In genomic region chr9:100352201-100352726, GRCh38 we compare ENCODE assay signal across 8 cellular contexts. TPM values are rescaled to one million over a fixed set of nuclear protein-coding genes. Genes with fewer than 3 reads are reported as not detected.
DNase-seq lines count a peak whose midpoint lies in the region; ATAC-seq and TF ChIP-seq lines count a peak whose summit lies in the region.

No MANE protein-coding gene starts in this region.

- H3K9me3 ChIP-seq in muscle layer of colon (ENCODE audit: low read length) (no peaks in the 10 kb centered on the region), stomach smooth muscle (ENCODE audit: control insufficient read depth in 2 of 2, low read length in 2 of 2) (no peaks in the 10 kb centered on the region)

- peak overlapping the region; percentile 88 to 99 (median 95) for H3K4me3 Mint-ChIP-seq in IgD-negative memory B cell
- H3K4me3 Mint-ChIP-seq in activated CD8-positive, alpha-beta T cell treated with anti-CD3 and anti-CD28 coated beads, Interleukin-2, amount 10 ng/mL, durations not matched to agents 7 days and 5 days = peak overlapping the region; percentile 99

- POLR2A ChIA-PET in activated CD8-positive, alpha-beta T cell treated with anti-CD3 and anti-CD28 coated beads, Interleukin-2, amount 10 ng/mL, durations not matched to agents 7 days and 5 days (lab: Charles Lee) = interaction anchor here (0.7 to 1.6 kb wide), 5 partner anchors 9 to 39 kb away, joined by 3 to 4 read pairs (median 3); no protein-coding TSS in a partner anchor

- peaks cover 0 to 3% (median 0%) of the 10 kb centered on the region in 3 donors for H3K9me3 Mint-ChIP-seq in IgD-negative memory B cell
- peaks cover 21% of the 10 kb centered on the region for H3K9me3 Mint-ChIP-seq in activated CD8-positive, alpha-beta T cell treated with anti-CD3 and anti-CD28 coated beads, Interleukin-2, amount 10 ng/mL, durations not matched to agents 7 days and 5 days (ENCODE audit: insufficient read depth)

- no peaks in the 10 kb centered on the region for H3K27me3 Mint-ChIP-seq in IgD-negative memory B cell
- H3K27me3 Mint-ChIP-seq in activated CD8-positive, alpha-beta T cell treated with anti-CD3 and anti-CD28 coated beads, Interleukin-2, amount 10 ng/mL, durations not matched to agents 7 days and 5 days (ENCODE audit: low read depth) = no peaks in the 10 kb centered on the region

- CTCF ChIA-PET in activated CD8-positive, alpha-beta T cell treated with anti-CD3 and anti-CD28 coated beads, Interleukin-2, amount 10 ng/mL, durations not matched to agents 7 days and 5 days (lab: Charles Lee) = interaction anchor here (1.0 to 5.1 kb wide), 5 partner anchors 12 to 137 kb away, joined by 3 to 35 read pairs (median 3); no protein-coding TSS in a partner anchor

- H3K27me3 ChIP-seq in muscle layer of colon (ENCODE audit: control insufficient read depth in 1 of 2, insufficient read depth in 2 of 2, low read length in 2 of 2) (no peaks in the 10 kb centered on the region), stomach smooth muscle (ENCODE audit: control insufficient read depth in 1 of 2, insufficient read depth in 2 of 2, low read length in 2 of 2) (no peaks in the 10 kb centered on the region)

- H3K4me3 ChIP-seq in epithelial cell of proximal tubule (ENCODE audit: low read depth, low read length) = peak overlapping the region; percentile 96
- peak overlapping the region; percentile 62 to 79 for H3K4me3 ChIP-seq in muscle layer of colon (ENCODE audit: low read depth in 1 of 2, low read length in 2 of 2)
- H3K4me3 ChIP-seq in stomach smooth muscle (ENCODE audit: low read length in 2 of 2) = peak overlapping the region; percentile 88 to 89

- peaks cover 3% of the 10 kb centered on the region for H3K36me3 Mint-ChIP-seq in IgD-negative memory B cell
- H3K36me3 Mint-ChIP-seq in activated CD8-positive, alpha-beta T cell treated with anti-CD3 and anti-CD28 coated beads, Interleukin-2, amount 10 ng/mL, durations not matched to agents 7 days and 5 days (ENCODE audit: low read depth) = peaks cover 44% of the 10 kb centered on the region

- H3K27ac ChIP-seq in muscle layer of colon (ENCODE audit: low read depth, low read length) (peak overlapping the region; percentile 85), stomach smooth muscle (ENCODE audit: low read length) (peak overlapping the region; percentile 58)

- peak; percentile 52 for ATAC-seq in GM21723 (IDR thresholded peaks at IDR 0.05; ENCODE audit: unreplicated experiment)
- ATAC-seq in activated CD8-positive, alpha-beta T cell treated with anti-CD3 and anti-CD28 coated beads, Interleukin-2, amount 10 ng/mL, durations not matched to agents 7 days and 5 days = peak; percentile 59

- H3K9ac ChIP-seq in muscle layer of colon (ENCODE audit: low read length) (peak overlapping the region; percentile 67), stomach smooth muscle (ENCODE audit: low read length in 2 of 2) (peak overlapping the region; percentile 76 to 87)

- TF ChIP-seq CTCF in epithelial cell of proximal tubule (conservative IDR thresholded peaks at IDR 0.05; ENCODE audit: low read depth, low read length) = no peak

- peaks cover 37 to 56% (median 49%) of the 10 kb centered on the region in 3 donors for H3K4me1 Mint-ChIP-seq in IgD-negative memory B cell
- H3K4me1 Mint-ChIP-seq in activated CD8-positive, alpha-beta T cell treated with anti-CD3 and anti-CD28 coated beads, Interleukin-2, amount 10 ng/mL, durations not matched to agents 7 days and 5 days (ENCODE audit: low read depth) = peaks cover 48% of the 10 kb centered on the region

- H3K4me1 ChIP-seq in muscle layer of colon (ENCODE audit: insufficient read depth, low read length) = peaks cover 16% of the 10 kb centered on the region
- H3K4me1 ChIP-seq in stomach smooth muscle (ENCODE audit: control insufficient read depth, insufficient read depth, low read length) = peaks cover 2% of the 10 kb centered on the region

- peak overlapping the region; percentile 91 to 93 (median 91) for H3K27ac Mint-ChIP-seq in IgD-negative memory B cell
- peak overlapping the region; percentile 94 for H3K27ac Mint-ChIP-seq in activated CD8-positive, alpha-beta T cell treated with anti-CD3 and anti-CD28 coated beads, Interleukin-2, amount 10 ng/mL, durations not matched to agents 7 days and 5 days

- DNase-seq in GM03348 (ENCODE audit: low spot score) (peak; percentile 62), epithelial cell of proximal tubule (ENCODE audit: low read depth) (no peak), NCI-H1930 (lab: John Stamatoyannopoulos, UW) (no peak)
- DNase-seq in activated CD8-positive, alpha-beta T cell treated with anti-CD3 and anti-CD28 coated beads, Interleukin-2, amount 10 ng/mL, durations not matched to agents 7 days and 5 days = peak; percentile 47

- H3K36me3 ChIP-seq in muscle layer of colon (ENCODE audit: insufficient read depth, low read length) = no peaks in the 10 kb centered on the region
- no peaks in the 10 kb centered on the region for H3K36me3 ChIP-seq in stomach smooth muscle (ENCODE audit: control insufficient read depth in 2 of 2, insufficient read depth in 2 of 2, low read length in 2 of 2)

RNA-seq across cellular contexts. Expression of gene TEX10, which starts 0.5 kb away (rescaled TPM):
- polyA plus RNA-seq in IgD-negative memory B cell = 17.5 TPM
- 10 to 100 TPM; 20.6 to 21.0 TPM for total RNA-seq in activated CD8-positive, alpha-beta T cell treated with anti-CD3 and anti-CD28 coated beads, Interleukin-2, amount 10 ng/mL, durations not matched to agents 7 days and 5 days
- total RNA-seq in epithelial cell of proximal tubule = 25.9 and 42.6 TPM in 2 replicates

Comparison
In these comparisons a context has a peak if more than half of its experiments do, and no peak if none do; other contexts are left out.
1. DNase-seq: peak in GM03348 (single experiment) and activated CD8-positive, alpha-beta T cell treated with anti-CD3 and anti-CD28 coated beads, Interleukin-2, amount 10 ng/mL, durations not matched to agents 7 days and 5 days (single experiment); none in epithelial cell of proximal tubule (single experiment) and NCI-H1930 (0 of 2).
2. Peak in every context shown above with its lines, with median percentiles within 50 percentile points of each other: H3K4me3 ChIP-seq.